Comparison of ENCODE assay signal across 20 cellular contexts in the genomic region with DNA sequence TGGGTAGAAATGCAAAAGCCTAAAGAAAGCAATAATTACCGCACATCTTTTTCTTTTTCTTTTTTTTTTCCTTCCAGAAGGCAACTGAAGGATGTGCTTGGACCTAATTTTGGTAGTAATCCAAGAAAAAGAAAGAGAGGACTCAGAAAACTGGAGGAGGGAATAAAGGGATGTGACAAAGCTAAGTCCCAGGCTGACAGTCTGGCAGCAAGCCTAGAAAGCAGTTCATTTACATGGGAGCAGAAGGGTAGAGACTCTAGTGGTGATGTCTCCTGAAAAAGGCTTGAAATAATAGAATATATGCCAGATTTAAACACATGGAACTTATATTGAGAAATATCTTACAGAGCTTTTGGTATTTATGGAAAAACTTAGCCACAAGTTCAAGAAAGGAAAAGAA.
DNase-seq lines count a peak whose midpoint lies in the region; ATAC-seq, FAIRE-seq and TF ChIP-seq lines count a peak whose summit lies in the region.
"Had no signal": no experiment of that assay in that cellular context is flagged by ENCODE, and none has a peak within 500 bp of the region (broad histone marks: within the 10 kb centered on the region; RNA-seq: fewer than 3 reads in every experiment).

No MANE protein-coding gene starts in this region.

- no peak overlapping the region for H3K27ac Mint-ChIP-seq in GM23338
- H3K27ac Mint-ChIP-seq: activated B cell treated with CpG ODN at 0.5 μM for 24 hours; CD4-positive, CD25-positive, alpha-beta regulatory T cell; dendritic cell treated with granulocyte-macrophage colony-stimulating factor and Interleukin-4, amounts not matched to agents 40 ng/mL and 50 ng/mL, for 4 days had no signal

- no peaks in the 10 kb centered on the region for H3K79me2 ChIP-seq in GM23338 (replicated peaks; ENCODE audit: insufficient read depth)

- no peak overlapping the region for H3K9ac ChIP-seq in kidney (ENCODE audit: low read length in 2 of 2)

- peak; percentile 21 for DNase-seq in H4 (ENCODE audit: low spot score)
- peak in 8 of 10 donors; percentile 20 to 71 (median 63) for DNase-seq in dorsolateral prefrontal cortex
- DNase-seq in kidney: no peak
- peak; percentile 1 for DNase-seq in stromal cell of bone marrow (ENCODE audit: low read depth)
- DNase-seq in NK-92 (lab: John Stamatoyannopoulos, UW; ENCODE audit: unreplicated experiment): no peak
- no peak for DNase-seq in GM23338 (ENCODE audit: low spot score)
- DNase-seq: activated B cell treated with CpG ODN at 0.5 μM for 24 hours; activated CD4-positive, alpha-beta T cell treated with anti-CD3 and anti-CD28 coated beads, Interleukin-2, amount 50 U/mL, for 48 hours; CD4-positive, CD25-positive, alpha-beta regulatory T cell; NCI-H1436; NCI-H524 treated with DMSO at 0.1 percent for 48 hours; right lobe of liver; T1000 had no signal

- peak; percentile 15 for FAIRE-seq in kidney (lab: Jason Lieb, UNC)
- FAIRE-seq: G401.6, islet of Langerhans, RCC 7860 had no signal

- H3K27ac ChIP-seq in dorsolateral prefrontal cortex: peak overlapping the region in 49 of 59 donors; percentile 2 to 87 (median 68)
- no peak overlapping the region for H3K27ac ChIP-seq in kidney (ENCODE audit: low read depth in 2 of 2, low read length in 2 of 2)
- H3K27ac ChIP-seq in GM23338 (ENCODE audit: low read depth): no peak overlapping the region
- H3K27ac ChIP-seq: right lobe of liver had no signal

- no peak overlapping the region for H3K4me3 Mint-ChIP-seq in GM23338
- H3K4me3 Mint-ChIP-seq: activated B cell treated with CpG ODN at 0.5 μM for 24 hours; CD4-positive, CD25-positive, alpha-beta regulatory T cell; dendritic cell treated with granulocyte-macrophage colony-stimulating factor and Interleukin-4, amounts not matched to agents 40 ng/mL and 50 ng/mL, for 4 days had no signal

- H3K36me3 ChIP-seq in kidney (ENCODE audit: control insufficient read depth in 1 of 2, insufficient read depth in 2 of 2, low read length in 2 of 2): no peaks in the 10 kb centered on the region
- H3K36me3 ChIP-seq in GM23338 (ENCODE audit: insufficient read depth): no peaks in the 10 kb centered on the region; the same call in 1 of the 2 replicates
- H3K36me3 ChIP-seq: HAP-1, right lobe of liver had no signal

- no peaks in the 10 kb centered on the region for H3K9me3 ChIP-seq in kidney (ENCODE audit: control insufficient read depth in 1 of 2, low read length in 2 of 2)
- H3K9me3 ChIP-seq: HAP-1, right lobe of liver had no signal

- intact Hi-C loops in dorsolateral prefrontal cortex (cut with DNase I) (loop anchor here (5.0 to 10.0 kb wide), 3 partner anchors 263 to 857 kb away; partner anchors contain the start of gene ZNF18 (in 1 of the 2)), kidney (cut with DNase I) (no loop called here)

- no peak overlapping the region for H3K4me2 ChIP-seq in GM23338

- ATAC-seq in GM19467 (IDR thresholded peaks at IDR 0.05; ENCODE audit: unreplicated experiment): no peak
- ATAC-seq in GM23338: no peak
- ATAC-seq: right lobe of liver had no signal

- no peaks in the 10 kb centered on the region for H3F3A ChIP-seq in GM23338 (replicated peaks; ENCODE audit: low read depth)

- peak in 7 of 56 donors; percentile 5 to 21 (median 15) for TF ChIP-seq CTCF in dorsolateral prefrontal cortex (IDR thresholded peaks at IDR 0.05 in 54 of 56, conservative IDR thresholded peaks at IDR 0.05 in 2 of 56; ENCODE audit: low read depth in 1 of 56, partially characterized antibody in 56 of 56)
- no peak for TF ChIP-seq CTCF in kidney (IDR thresholded peaks at IDR 0.05; ENCODE audit: borderline replicate concordance, extremely low read depth, insufficient read depth)
- TF ChIP-seq CTCF in GM23338 (conservative IDR thresholded peaks at IDR 0.05; ENCODE audit: low read depth in 2 of 2): no peak

- H3K27me3 ChIP-seq in dorsolateral prefrontal cortex: no peaks in the 10 kb centered on the region
- H3K27me3 ChIP-seq in GM23338 (ENCODE audit: insufficient read depth): no peaks in the 10 kb centered on the region
- H3K27me3 ChIP-seq: right lobe of liver had no signal

- H3K4me1 ChIP-seq in kidney (ENCODE audit: control insufficient read depth in 1 of 2, insufficient read depth in 1 of 2, low read depth in 1 of 2, low read length in 2 of 2) (no peaks in the 10 kb centered on the region), GM23338 (ENCODE audit: insufficient read depth) (no peaks in the 10 kb centered on the region)
- H3K4me1 ChIP-seq: HAP-1, right lobe of liver had no signal

- H2AFZ ChIP-seq in GM23338: no peak overlapping the region

- H3K36me3 Mint-ChIP-seq in GM23338 (ENCODE audit: low read depth): peaks cover 20% of the 10 kb centered on the region
- H3K36me3 Mint-ChIP-seq: CD4-positive, CD25-positive, alpha-beta regulatory T cell had no signal

- H3K4me3 ChIP-seq in dorsolateral prefrontal cortex (peak overlapping the region in 15 of 59 donors; percentile 1 to 42 (median 11)), kidney (ENCODE audit: low read length in 2 of 2) (no peak overlapping the region), GM23338 (no peak overlapping the region)
- H3K4me3 ChIP-seq: HAP-1, lung, right lobe of liver had no signal

- no peaks in the 10 kb centered on the region for H3K27me3 Mint-ChIP-seq in GM23338 (ENCODE audit: insufficient read depth, low read depth, poor library complexity)
- H3K27me3 Mint-ChIP-seq: activated B cell treated with CpG ODN at 0.5 μM for 24 hours; CD4-positive, CD25-positive, alpha-beta regulatory T cell; dendritic cell treated with granulocyte-macrophage colony-stimulating factor and Interleukin-4, amounts not matched to agents 40 ng/mL and 50 ng/mL, for 4 days had no signal

- no peaks in the 10 kb centered on the region for H4K20me1 ChIP-seq in GM23338 (replicated peaks; ENCODE audit: insufficient read depth)

- no peaks in the 10 kb centered on the region for H3K4me1 Mint-ChIP-seq in GM23338
- H3K4me1 Mint-ChIP-seq: activated B cell treated with CpG ODN at 0.5 μM for 24 hours; CD4-positive, CD25-positive, alpha-beta regulatory T cell had no signal

- H3K9me3 Mint-ChIP-seq in GM23338: peaks cover 100% of the 10 kb centered on the region
- H3K9me3 Mint-ChIP-seq: dendritic cell treated with granulocyte-macrophage colony-stimulating factor and Interleukin-4, amounts not matched to agents 40 ng/mL and 50 ng/mL, for 4 days had no signal

- H3K9me2 ChIP-seq in GM23338 (ENCODE audit: insufficient read depth): no peaks in the 10 kb centered on the region

TF ChIP-seq in GM23338, 12 proteins besides CTCF, POLR2A, EP300 and RAD21 (continues in another document):
- TF ChIP-seq ZNF114 (CRISPR knock-in tag; IDR thresholded peaks at IDR 0.05): no peak
- TF ChIP-seq POLR2AphosphoS5 (IDR thresholded peaks at IDR 0.05; ENCODE audit: low read depth): no peak
- TF ChIP-seq EZH2phosphoT487 (IDR thresholded peaks at IDR 0.05; ENCODE audit: unreplicated experiment): no peak
- TF ChIP-seq STAT1 (IDR thresholded peaks at IDR 0.05; ENCODE audit: unreplicated experiment): no peak
- no peak for TF ChIP-seq ETS1 (IDR thresholded peaks at IDR 0.05)
- no peak for TF ChIP-seq EZH2 (IDR thresholded peaks at IDR 0.05; ENCODE audit: low read depth, unreplicated experiment)

Comparison
In these comparisons a context has a peak if more than half of its experiments do, and no peak if none do; other contexts are left out.
1. DNase-seq: peak in H4 (single experiment), dorsolateral prefrontal cortex (8 of 10) and stromal cell of bone marrow (single experiment); none in kidney (single experiment), NK-92 (single experiment) and GM23338 (single experiment).
2. H3K27ac ChIP-seq: peak in dorsolateral prefrontal cortex (49 of 59); none in kidney (0 of 2) and GM23338 (single experiment).